ENCODE assay signal across 32 cellular contexts in genomic region chr3:150931710-150932109, GRCh38. TPM values are rescaled to one million over a fixed set of nuclear protein-coding genes. Genes with fewer than 3 reads are reported as not detected.
"Had no signal": no experiment of that assay in that cellular context is flagged by ENCODE, and none has a peak within 500 bp of the region (broad histone marks: within the 10 kb centered on the region; RNA-seq: fewer than 3 reads in every experiment).

No MANE protein-coding gene starts in this region.

- H3K4me1 Mint-ChIP-seq: neural crest cell had no signal

- H3K9me3 ChIP-seq: esophagus muscularis mucosa, gastroesophageal sphincter, heart left ventricle, neutrophil, prostate gland, right atrium auricular region, spleen, transverse colon, upper lobe of right lung, vagina had no signal

- H3K27ac ChIP-seq: esophagus muscularis mucosa, foreskin keratinocyte, gastroesophageal sphincter, heart left ventricle, hepatocyte, neutrophil, parathyroid adenoma, prostate gland, right atrium auricular region, skin epidermis, spleen, transverse colon, upper lobe of right lung, vagina had no signal

- H3K36me3 ChIP-seq: esophagus muscularis mucosa, gastroesophageal sphincter, heart left ventricle, neutrophil, prostate gland, right atrium auricular region, spleen, transverse colon, upper lobe of right lung, vagina had no signal

- H3K4me1 ChIP-seq: esophagus muscularis mucosa, foreskin keratinocyte, gastroesophageal sphincter, heart left ventricle, parathyroid adenoma, prostate gland, right atrium auricular region, transverse colon, upper lobe of right lung, vagina had no signal

- DNase-seq: effector CD8-positive, alpha-beta T cell; foreskin keratinocyte; heart left ventricle; left cardiac atrium; naive B cell; spleen; stimulated activated naive B cell treated with anti-CD40 and anti-IgM and Interleukin-4, amounts not matched to agents 10 μg/mL and 1 μg/mL and 100 μg/mL, for 72 hours; transverse colon; upper lobe of right lung had no signal

- ATAC-seq: foreskin keratinocyte; gastroesophageal sphincter; stimulated activated naive B cell treated with anti-CD40 and anti-IgM and Interleukin-4, amounts not matched to agents 10 μg/mL and 1 μg/mL and 100 μg/mL, for 72 hours; upper lobe of right lung had no signal

- H3K4me3 Mint-ChIP-seq: dendritic cell treated with granulocyte-macrophage colony-stimulating factor and Interleukin-4, amounts not matched to agents 40 ng/mL and 50 ng/mL, for 4 days; memory B cell; naive B cell; natural killer cell treated with Interleukin-12 subunit alpha and Interleukin-12 subunit beta and Interleukin-15 and Interleukin-18, amount 100 ng/mL, for 72 hours; neural crest cell; stimulated activated naive B cell treated with anti-CD40 and anti-IgM and Interleukin-4, amounts not matched to agents 10 μg/mL and 1 μg/mL and 100 μg/mL, for 72 hours; stimulated activated naive CD8-positive, alpha-beta T cell treated with anti-CD3 and anti-CD28 coated beads, Interleukin-15, Interleukin-2, amounts not matched to agents 100 ng/mL and 50 ng/mL, for 24 hours had no signal

- H3K4me3 ChIP-seq: esophagus muscularis mucosa, gastroesophageal sphincter, heart left ventricle, hepatocyte, lung, prostate gland, right atrium auricular region, skin epidermis, spleen, transverse colon, upper lobe of right lung, vagina had no signal

- H3K9me3 Mint-ChIP-seq: dendritic cell treated with granulocyte-macrophage colony-stimulating factor and Interleukin-4, amounts not matched to agents 40 ng/mL and 50 ng/mL, for 4 days; memory B cell; natural killer cell treated with Interleukin-12 subunit alpha and Interleukin-12 subunit beta and Interleukin-15 and Interleukin-18, amount 100 ng/mL, for 72 hours; neural crest cell; stimulated activated naive CD8-positive, alpha-beta T cell treated with anti-CD3 and anti-CD28 coated beads, Interleukin-15, Interleukin-2, amounts not matched to agents 100 ng/mL and 50 ng/mL, for 24 hours had no signal

- H3K27me3 ChIP-seq: esophagus muscularis mucosa, gastroesophageal sphincter, hepatocyte, neutrophil, right atrium auricular region, transverse colon, upper lobe of right lung, vagina had no signal

- H3K27ac Mint-ChIP-seq: dendritic cell treated with granulocyte-macrophage colony-stimulating factor and Interleukin-4, amounts not matched to agents 40 ng/mL and 50 ng/mL, for 4 days; memory B cell; natural killer cell treated with Interleukin-12 subunit alpha and Interleukin-12 subunit beta and Interleukin-15 and Interleukin-18, amount 100 ng/mL, for 72 hours; stimulated activated naive B cell treated with anti-CD40 and anti-IgM and Interleukin-4, amounts not matched to agents 10 μg/mL and 1 μg/mL and 100 μg/mL, for 72 hours; stimulated activated naive CD8-positive, alpha-beta T cell treated with anti-CD3 and anti-CD28 coated beads, Interleukin-15, Interleukin-2, amounts not matched to agents 100 ng/mL and 50 ng/mL, for 24 hours had no signal

- H3K36me3 Mint-ChIP-seq: memory B cell; naive B cell; natural killer cell treated with Interleukin-12 subunit alpha and Interleukin-12 subunit beta and Interleukin-15 and Interleukin-18, amount 100 ng/mL, for 72 hours; stimulated activated naive B cell treated with anti-CD40 and anti-IgM and Interleukin-4, amounts not matched to agents 10 μg/mL and 1 μg/mL and 100 μg/mL, for 72 hours had no signal

RNA-seq across cellular contexts. Expression of gene MINDY4B, which starts 26.5 kb away (rescaled TPM):
- total RNA-seq: cerebellum; endothelial cell of umbilical vein; epithelial cell of proximal tubule; esophagus muscularis mucosa; fibroblast of lung; foreskin keratinocyte; gastroesophageal sphincter; hepatocyte; kidney epithelial cell; left cardiac atrium; liver; lung; mononuclear cell; natural killer cell treated with Interleukin-12 subunit alpha and Interleukin-12 subunit beta and Interleukin-15 and Interleukin-18, amount 100 ng/mL, for 72 hours; neural crest cell; osteoblast; prostate gland; right atrium auricular region; spleen; transverse colon; upper lobe of right lung; vagina had no signal

RNA-seq across cellular contexts. Expression of gene CLRN1, which starts 40.8 kb away (rescaled TPM):
- total RNA-seq: cerebellum; endothelial cell of umbilical vein; epithelial cell of proximal tubule; esophagus muscularis mucosa; fibroblast of lung; foreskin keratinocyte; gastroesophageal sphincter; heart left ventricle; hepatocyte; kidney epithelial cell; left cardiac atrium; liver; lung; mononuclear cell; natural killer cell treated with Interleukin-12 subunit alpha and Interleukin-12 subunit beta and Interleukin-15 and Interleukin-18, amount 100 ng/mL, for 72 hours; neural crest cell; osteoblast; right atrium auricular region; spleen; upper lobe of right lung; vagina had no signal
